ENCODE assay signal across 10 cellular contexts in the genomic region with DNA sequence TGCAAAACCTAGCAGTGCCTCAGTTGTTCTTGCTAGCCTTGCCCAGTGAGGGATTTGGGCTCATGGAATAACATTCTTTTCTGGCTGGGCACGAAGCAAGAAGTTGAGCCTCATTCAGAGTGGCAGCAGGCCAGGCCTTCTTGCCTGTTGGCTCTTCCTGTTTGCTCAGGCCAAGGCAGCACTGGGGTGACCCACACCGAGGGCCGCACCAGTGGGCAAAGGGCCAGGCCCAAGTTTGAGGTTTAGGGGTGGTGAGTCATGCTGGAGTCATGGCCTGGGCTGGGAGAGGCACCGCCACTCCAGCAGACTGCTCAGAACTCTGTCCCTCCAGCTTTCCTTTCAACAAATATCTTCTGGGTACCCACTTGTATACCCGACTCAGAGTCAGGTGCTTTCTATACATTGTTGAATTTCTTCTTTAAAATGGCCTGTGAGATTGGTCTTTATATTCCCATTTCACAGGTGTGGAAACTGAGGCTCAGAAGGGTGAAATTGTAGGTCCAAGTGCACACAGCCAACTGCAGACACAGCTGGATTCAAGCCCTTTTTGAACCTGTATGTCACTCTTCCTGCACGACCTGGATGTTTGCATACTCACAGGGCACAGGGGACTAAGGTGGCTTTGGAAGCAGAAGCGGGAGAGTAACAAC.
DNase-seq lines count a peak whose midpoint lies in the region; ATAC-seq, FAIRE-seq and TF ChIP-seq lines count a peak whose summit lies in the region.
"Had no signal": no experiment of that assay in that cellular context is flagged by ENCODE, and none has a peak within 500 bp of the region (broad histone marks: within the 10 kb centered on the region; RNA-seq: fewer than 3 reads in every experiment).

No MANE protein-coding gene starts in this region.

- H3K27me3 ChIP-seq in IMR-90 (ENCODE audit: control insufficient read depth, insufficient read depth, low read length) (no peaks in the 10 kb centered on the region), K562 (ENCODE audit: control insufficient read depth in 2 of 2, insufficient read depth in 2 of 2, low read length in 2 of 2) (peaks cover 0 to 6% of the 10 kb centered on the region in 2 experiments; a peak in 1 of 5 replicates), kidney epithelial cell (ENCODE audit: control insufficient read depth, insufficient read depth, low read length) (peaks cover 2% of the 10 kb centered on the region)

- H3K4me3 Mint-ChIP-seq in stimulated activated naive B cell treated with anti-CD40 and anti-IgM and Interleukin-4, amounts not matched to agents 10 μg/mL and 1 μg/mL and 100 μg/mL, for 72 hours = no peak overlapping the region
- H3K4me3 Mint-ChIP-seq in activated CD4-positive, alpha-beta memory T cell treated with anti-CD3 and anti-CD28 coated beads, Interleukin-2, amount 10 ng/mL, durations not matched to agents 7 days and 5 days = no peak overlapping the region

- no peak for TF ChIP-seq CTCF in IMR-90 (conservative IDR thresholded peaks at IDR 0.05; ENCODE audit: low read depth, low read length)
- TF ChIP-seq CTCF in K562 (IDR thresholded peaks at IDR 0.05 in 2 of 3, conservative IDR thresholded peaks at IDR 0.05 in 1 of 3; ENCODE audit: insufficient read depth in 2 of 3, low read depth in 1 of 3, low read length in 3 of 3) = no peak
- TF ChIP-seq CTCF in kidney epithelial cell (IDR thresholded peaks at IDR 0.05; ENCODE audit: insufficient read depth, low read length, poor library complexity, severe bottlenecking) = no peak

- no peak overlapping the region for H2AK9ac ChIP-seq in IMR-90 (replicated peaks; ENCODE audit: low read depth, low read length, poor library complexity)

- TF ChIP-seq POLR2A in IMR-90 (IDR thresholded peaks at IDR 0.05; ENCODE audit: low read depth, low read length) = no peak
- no peak for TF ChIP-seq POLR2A in K562 (conservative IDR thresholded peaks at IDR 0.05)

- H3K4me3 ChIP-seq in IMR-90 (ENCODE audit: insufficient read depth, low read depth, low read length) (no peak overlapping the region), K562 (no peak overlapping the region), kidney epithelial cell (ENCODE audit: low read depth, low read length) (no peak overlapping the region)

- H3K4me1 Mint-ChIP-seq in stimulated activated naive B cell treated with anti-CD40 and anti-IgM and Interleukin-4, amounts not matched to agents 10 μg/mL and 1 μg/mL and 100 μg/mL, for 72 hours = no peaks in the 10 kb centered on the region
- no peaks in the 10 kb centered on the region for H3K4me1 Mint-ChIP-seq in activated CD4-positive, alpha-beta memory T cell treated with anti-CD3 and anti-CD28 coated beads, Interleukin-2, amount 10 ng/mL, durations not matched to agents 7 days and 5 days

- H4K5ac ChIP-seq in IMR-90 (ENCODE audit: low read depth, low read length) = no peak overlapping the region

- BruUV-seq in IMR-90 (replicated peaks; lab: Mats Ljungman, UMichigan) = no TSS peak
- BruUV-seq in K562 (replicated peaks; lab: Mats Ljungman, UMichigan) = no TSS peak

- DNase-seq in A172 (ENCODE audit: low spot score) = peak; percentile 88
- DNase-seq in IMR-90 = peak; percentile 94
- peak in 2 of 4 experiments; percentile 10 to 24 for DNase-seq in K562 (ENCODE audit: extremely low read depth in 1 of 4, low spot score in 3 of 4)
- peak; percentile 82 for DNase-seq in kidney epithelial cell (ENCODE audit: low read depth)
- no peak for DNase-seq in stimulated activated naive B cell treated with anti-CD40 and anti-IgM and Interleukin-4, amounts not matched to agents 10 μg/mL and 1 μg/mL and 100 μg/mL, for 72 hours
- no peak for DNase-seq in iPS-NIHi11 (ENCODE audit: low spot score)
- DNase-seq in activated CD4-positive, alpha-beta memory T cell treated with anti-CD3 and anti-CD28 coated beads, Interleukin-2, amount 10 ng/mL, durations not matched to agents 7 days and 5 days = no peak
- DNase-seq: activated gamma-delta T cell treated with Interleukin-2 at 50 U/mL for 16 hours; stimulated activated CD4-positive, alpha-beta T cell treated with anti-CD3 and anti-CD28 coated beads, Interleukin-1b, Interleukin-23, amount 100 ng/mL, for 48 hours had no signal

- peaks cover 7% of the 10 kb centered on the region for H3K4me1 ChIP-seq in IMR-90 (ENCODE audit: control insufficient read depth, insufficient read depth, low read length)
- H3K4me1 ChIP-seq in K562 (replicated peaks in 1 of 2; ENCODE audit: control insufficient read depth in 2 of 2, insufficient read depth in 2 of 2, low read length in 2 of 2) = peaks cover 0 to 3% of the 10 kb centered on the region in 2 experiments; a peak in 3 of 5 replicates

- H3K9me3 ChIP-seq in IMR-90 (ENCODE audit: control insufficient read depth, insufficient read depth, low read length) (no peaks in the 10 kb centered on the region), K562 (replicated peaks; ENCODE audit: control insufficient read depth, insufficient read depth, low read depth, low read length) (no peaks in the 10 kb centered on the region)

- no peak for TF ChIP-seq EP300 in K562 (IDR thresholded peaks at IDR 0.05; ENCODE audit: low read length)

- H2BK5ac ChIP-seq in IMR-90 (ENCODE audit: low read depth, low read length, poor library complexity, severe bottlenecking) = peak overlapping the region; percentile 14

- H2BK15ac ChIP-seq in IMR-90 (ENCODE audit: low read depth, low read length) = peak overlapping the region; percentile 73; the same call in 2 of the 3 replicates

- peak overlapping the region; percentile 72 for H2AFZ ChIP-seq in IMR-90 (replicated peaks; ENCODE audit: low read length, poor library complexity)
- H2AFZ ChIP-seq in K562 (ENCODE audit: low read depth, low read length) = no peak overlapping the region

- H4K8ac ChIP-seq in IMR-90 (ENCODE audit: low read depth in 2 of 2, low read length in 2 of 2) = peak overlapping the region; percentile 5 to 50; a peak in 2 of 4 replicates

- no peak overlapping the region for H3K23ac ChIP-seq in IMR-90 (ENCODE audit: low read depth, low read length)

- peak overlapping the region; percentile 83 for H2AK5ac ChIP-seq in IMR-90 (ENCODE audit: low read depth, low read length)

- dilution Hi-C loops in IMR-90 (cut with HindIII; ENCODE audit: low sequenced_read_pairs, unreplicated experiment) = no loop called here

- 0 out of 2 replicates have a peak overlapping the region, but pooled peaks have one; percentile 17 for H3K14ac ChIP-seq in IMR-90 (replicated peaks; ENCODE audit: low read depth, low read length)

- H3K36me3 ChIP-seq in IMR-90 (ENCODE audit: control insufficient read depth, insufficient read depth, low read length) = no peaks in the 10 kb centered on the region
- no peaks in the 10 kb centered on the region for H3K36me3 ChIP-seq in K562 (ENCODE audit: control insufficient read depth, insufficient read depth, low read length)
- no peaks in the 10 kb centered on the region for H3K36me3 ChIP-seq in kidney epithelial cell (ENCODE audit: control insufficient read depth, insufficient read depth, low read length)

- peak overlapping the region; percentile 71 for H3K4ac ChIP-seq in IMR-90 (ENCODE audit: low read depth, low read length)

- H3K27ac ChIP-seq in IMR-90 (ENCODE audit: insufficient read depth, low read length) (peak overlapping the region; percentile 1; the same call in 1 of the 2 replicates), K562 (ENCODE audit: extremely low read depth, low read depth, low read length) (no peak overlapping the region)

- peaks cover 18 to 21% of the 10 kb centered on the region in 2 donors for H3K9me3 Mint-ChIP-seq in stimulated activated naive B cell treated with anti-CD40 and anti-IgM and Interleukin-4, amounts not matched to agents 10 μg/mL and 1 μg/mL and 100 μg/mL, for 72 hours
- H3K9me3 Mint-ChIP-seq in activated CD4-positive, alpha-beta memory T cell treated with anti-CD3 and anti-CD28 coated beads, Interleukin-2, amount 10 ng/mL, durations not matched to agents 7 days and 5 days = peaks cover 8% of the 10 kb centered on the region

- no peaks in the 10 kb centered on the region for H3K79me1 ChIP-seq in IMR-90 (ENCODE audit: low read depth in 1 of 2, low read length in 2 of 2)

- no peak overlapping the region for H3K27ac Mint-ChIP-seq in stimulated activated naive B cell treated with anti-CD40 and anti-IgM and Interleukin-4, amounts not matched to agents 10 μg/mL and 1 μg/mL and 100 μg/mL, for 72 hours
- H3K27ac Mint-ChIP-seq in activated CD4-positive, alpha-beta memory T cell treated with anti-CD3 and anti-CD28 coated beads, Interleukin-2, amount 10 ng/mL, durations not matched to agents 7 days and 5 days = no peak overlapping the region

- peak overlapping the region; percentile 20; the same call in 1 of the 2 replicates for H3K18ac ChIP-seq in IMR-90 (ENCODE audit: low read depth, low read length)

- H3K56ac ChIP-seq in IMR-90 (ENCODE audit: extremely low read depth, insufficient read depth, low read length) = no peak overlapping the region

- WGBS in IMR-90 (ENCODE audit: extremely low coverage in 2 of 2, insufficient read length in 1 of 2), 2 experiments = 17% methylated on average over 4 of the region's 7 CpGs; no CpG with 5 or more reads in 1 of the 2 experiments
- 6% methylated on average over 5 of the region's 7 CpGs for WGBS in K562 (ENCODE audit: insufficient coverage, low coverage, missing lambda C conversion rate)

- CTCF ChIA-PET in IMR-90 (lab: Yijun Ruan, JAX) = no interaction called here
- CTCF ChIA-PET in K562 (lab: Yijun Ruan, JAX; ENCODE audit: low intra/inter-chr PET ratio) = no interaction called here
- CTCF ChIA-PET in activated CD4-positive, alpha-beta memory T cell treated with anti-CD3 and anti-CD28 coated beads, Interleukin-2, amount 10 ng/mL, durations not matched to agents 7 days and 5 days (lab: Charles Lee) = no interaction called here

- FAIRE-seq in K562 (lab: Jason Lieb, UNC) = no peak

- in situ Hi-C loops in IMR-90 (cut with MboI; ENCODE audit: low sequenced_read_pairs) (no loop called here), K562 (cut with MboI) (no loop called here)

- no peak overlapping the region for H3K9ac ChIP-seq in IMR-90 (ENCODE audit: low read depth, low read length)
- H3K9ac ChIP-seq in K562 (ENCODE audit: insufficient read depth in 1 of 2, low read depth in 2 of 2, low read length in 2 of 2) = no peak overlapping the region

- H3K4me2 ChIP-seq in IMR-90 (ENCODE audit: low read depth, low read length) (peak overlapping the region; percentile 29; the same call in 1 of the 2 replicates), K562 (ENCODE audit: insufficient read depth, low read length) (no peak overlapping the region)

- peak overlapping the region; percentile 64 for H2BK120ac ChIP-seq in IMR-90 (ENCODE audit: low read depth, low read length)

- POLR2A ChIA-PET in IMR-90 (lab: Charles Lee; ENCODE audit: unreplicated experiment) = interaction anchor here (0.5 kb wide), 1 partner anchor 306 kb away, joined by 3 read pairs; no protein-coding TSS in a partner anchor
- POLR2A ChIA-PET in K562 (lab: Yijun Ruan, JAX) = no interaction called here
- POLR2A ChIA-PET in activated CD4-positive, alpha-beta memory T cell treated with anti-CD3 and anti-CD28 coated beads, Interleukin-2, amount 10 ng/mL, durations not matched to agents 7 days and 5 days (lab: Charles Lee) = no interaction called here

- H3K27me3 Mint-ChIP-seq in stimulated activated naive B cell treated with anti-CD40 and anti-IgM and Interleukin-4, amounts not matched to agents 10 μg/mL and 1 μg/mL and 100 μg/mL, for 72 hours = peaks cover 0 to 12% of the 10 kb centered on the region in 2 donors
- H3K27me3 Mint-ChIP-seq in activated CD4-positive, alpha-beta memory T cell treated with anti-CD3 and anti-CD28 coated beads, Interleukin-2, amount 10 ng/mL, durations not matched to agents 7 days and 5 days = no peaks in the 10 kb centered on the region

- intact Hi-C loops in IMR-90 (cut with micrococcal nuclease) = no loop called here
- intact Hi-C loops in K562 (cut with micrococcal nuclease) = no loop called here

- ATAC-seq in IMR-90 (ENCODE audit: low read depth) = peak; percentile 99
- no peak for ATAC-seq in K562
- no peak for ATAC-seq in stimulated activated naive B cell treated with anti-CD40 and anti-IgM and Interleukin-4, amounts not matched to agents 10 μg/mL and 1 μg/mL and 100 μg/mL, for 72 hours (replicated peaks)
- ATAC-seq in HG02981 (IDR thresholded peaks at IDR 0.05; ENCODE audit: unreplicated experiment) = no peak

- no peaks in the 10 kb centered on the region for H3K79me2 ChIP-seq in K562 (ENCODE audit: control insufficient read depth, insufficient read depth, low read length)

- peak overlapping the region; percentile 64 for H4K91ac ChIP-seq in IMR-90 (ENCODE audit: insufficient read depth, low read depth, low read length)

- peak overlapping the region; percentile 30 for H2BK20ac ChIP-seq in IMR-90 (ENCODE audit: low read depth, low read length)

- H3K9me1 ChIP-seq in IMR-90 (ENCODE audit: insufficient read depth, low read length) (peaks cover 10% of the 10 kb centered on the region), K562 (ENCODE audit: control insufficient read depth, insufficient read depth, low read length) (no peaks in the 10 kb centered on the region)

- peaks cover 8 to 10% of the 10 kb centered on the region in 2 donors for H3K36me3 Mint-ChIP-seq in stimulated activated naive B cell treated with anti-CD40 and anti-IgM and Interleukin-4, amounts not matched to agents 10 μg/mL and 1 μg/mL and 100 μg/mL, for 72 hours
- H3K36me3 Mint-ChIP-seq in activated CD4-positive, alpha-beta memory T cell treated with anti-CD3 and anti-CD28 coated beads, Interleukin-2, amount 10 ng/mL, durations not matched to agents 7 days and 5 days (ENCODE audit: low read depth) = no peaks in the 10 kb centered on the region

- TF ChIP-seq RAD21 in IMR-90 (IDR thresholded peaks at IDR 0.05; ENCODE audit: low read length) (no peak), K562 (CRISPR knock-in tag; conservative IDR thresholded peaks at IDR 0.05 in 1 of 2, IDR thresholded peaks at IDR 0.05 in 1 of 2) (no peak)

- H4K20me1 ChIP-seq in IMR-90 (ENCODE audit: insufficient read depth, low read length) (no peaks in the 10 kb centered on the region), K562 (replicated peaks; ENCODE audit: control insufficient read depth, insufficient read depth, low read length) (no peaks in the 10 kb centered on the region)

Comparison
In these comparisons a context has a peak if more than half of its experiments do, and no peak if none do; other contexts are left out.
1. DNase-seq: peak in A172 (single experiment), IMR-90 (single experiment) and kidney epithelial cell (single experiment); none in stimulated activated naive B cell treated with anti-CD40 and anti-IgM and Interleukin-4, amounts not matched to agents 10 μg/mL and 1 μg/mL and 100 μg/mL, for 72 hours (single experiment), iPS-NIHi11 (single experiment) and activated CD4-positive, alpha-beta memory T cell treated with anti-CD3 and anti-CD28 coated beads, Interleukin-2, amount 10 ng/mL, durations not matched to agents 7 days and 5 days (single experiment).